18 cellular contexts compared by ENCODE assay signal in genomic region chr3:126558336-126559071, GRCh38. TPM values are rescaled to one million over a fixed set of nuclear protein-coding genes. Genes with fewer than 3 reads are reported as not detected.
DNase-seq lines count a peak whose midpoint lies in the region; ATAC-seq and TF ChIP-seq lines count a peak whose summit lies in the region.
"Had no signal": no experiment of that assay in that cellular context is flagged by ENCODE, and none has a peak within 500 bp of the region (broad histone marks: within the 10 kb centered on the region; RNA-seq: fewer than 3 reads in every experiment).

Gene C3orf22 (minus strand): TSS chr3:126558932. CDS start chr3:126553390, 5,542 bp downstream.

- ATAC-seq in sciatic nerve, result no peak
- ATAC-seq: foreskin keratinocyte, left lung had no signal

- H2BK12ac ChIP-seq in H9 (ENCODE audit: insufficient read length, low read depth, low read length), result no peak within 1 kb of the TSS

- H3K79me1 ChIP-seq in H9 (ENCODE audit: insufficient read depth, low read depth, low read length, poor library complexity, severe bottlenecking), result no peaks in the 10 kb centered on the region

- H3K23ac ChIP-seq in H9 (ENCODE audit: insufficient read length, low read depth, low read length), result no peak within 1 kb of the TSS

- H3T11ph ChIP-seq in H9 (ENCODE audit: low read length), result no peak within 1 kb of the TSS

- no peak within 1 kb of the TSS for H3K4me2 ChIP-seq in H9 (ENCODE audit: insufficient read depth, insufficient read length, low read length)

- H3K4me3 Mint-ChIP-seq in H9, result no peak within 1 kb of the TSS

- no peak within 1 kb of the TSS for H4K8ac ChIP-seq in H9 (replicated peaks; ENCODE audit: insufficient read length, low read depth, low read length)

- TF ChIP-seq CTCF in H9 (conservative IDR thresholded peaks at IDR 0.05), result no peak

- no peaks in the 10 kb centered on the region for H3K9me3 ChIP-seq in H9 (ENCODE audit: control insufficient read depth, low read depth, low read length)

- no peak within 1 kb of the TSS for H3K27ac ChIP-seq in H9 (ENCODE audit: insufficient read length, low read depth, low read length)
- H3K27ac ChIP-seq: cardiac muscle cell, foreskin keratinocyte, left lung had no signal

- no peak within 1 kb of the TSS for H2BK20ac ChIP-seq in H9 (ENCODE audit: low read depth, low read length, poor library complexity, severe bottlenecking)

- no peak within 1 kb of the TSS; a peak in 1 of 7 replicates for H3K27ac Mint-ChIP-seq in H9

- no peaks in the 10 kb centered on the region for H3K27me3 ChIP-seq in H9 (ENCODE audit: insufficient read depth, low read length)
- H3K27me3 ChIP-seq: cardiac muscle cell, left lung had no signal

- H3K79me2 ChIP-seq in H9 (ENCODE audit: insufficient read depth, low read length), result no peaks in the 10 kb centered on the region

- no peaks in the 10 kb centered on the region for H4K20me1 ChIP-seq in H9 (ENCODE audit: control insufficient read depth, insufficient read depth, insufficient read length)

- no peaks in the 10 kb centered on the region for H3K36me3 Mint-ChIP-seq in H9 (ENCODE audit: insufficient read depth in 1 of 3, low read depth in 3 of 3)

- no peak within 1 kb of the TSS for H4K5ac ChIP-seq in H9 (ENCODE audit: insufficient read length, low read depth, low read length)

- no peaks in the 10 kb centered on the region for H3K23me2 ChIP-seq in H9 (ENCODE audit: insufficient read length, low read depth, low read length, poor library complexity, severe bottlenecking)

- H3K4me1 ChIP-seq in H9 (ENCODE audit: insufficient read depth, low read length), result no peaks in the 10 kb centered on the region
- H3K4me1 ChIP-seq: foreskin keratinocyte, left lung had no signal

- no peak within 1 kb of the TSS for H2BK120ac ChIP-seq in H9 (ENCODE audit: low read depth, low read length, poor library complexity, severe bottlenecking)

- H3K4ac ChIP-seq in H9 (ENCODE audit: low read depth, low read length), result no peak within 1 kb of the TSS

- H3K14ac ChIP-seq in H9 (ENCODE audit: insufficient read depth, low read length), result no peak within 1 kb of the TSS

- no peak within 1 kb of the TSS for H4K91ac ChIP-seq in H9 (ENCODE audit: insufficient read length, low read depth, low read length)

- no peak within 1 kb of the TSS for H2BK15ac ChIP-seq in H9 (ENCODE audit: low read depth, low read length)

- WGBS in H9 (ENCODE audit: extremely low coverage, insufficient read length, low lambda C conversion rate), result no CpG with 5 or more reads among the region's 9 CpGs

- no peak within 1 kb of the TSS for H2AK5ac ChIP-seq in H9 (ENCODE audit: insufficient read length, low read length)

- H3K9ac ChIP-seq in H9 (ENCODE audit: extremely low read depth, insufficient read length, low read length), result no peak within 1 kb of the TSS

- intact Hi-C loops in head of caudate nucleus (cut with DNase I) (no loop called here), sciatic nerve (cut with DNase I) (no loop called here)

- peaks cover 0 to 4% of the 10 kb centered on the region in 2 experiments; a peak in 2 of 5 replicates for H3K9me3 Mint-ChIP-seq in H9

- H3K4me1 Mint-ChIP-seq in H9, result peaks cover 3 to 4% of the 10 kb centered on the region in 2 experiments; a peak in 2 of 4 replicates

- no peak within 1 kb of the TSS for H2BK5ac ChIP-seq in H9 (ENCODE audit: insufficient read length, low read length)

- no peak within 1 kb of the TSS for H3K56ac ChIP-seq in H9 (ENCODE audit: insufficient read length, low read depth, low read length)

- DNase-seq in AG20443 (ENCODE audit: low spot score), result peak; percentile 4
- DNase-seq in H9, result peak; percentile 24
- DNase-seq in head of caudate nucleus, result peak in 22 of 42 donors; percentile 0 to 36 (median 4)
- peak; percentile 44 for DNase-seq in sciatic nerve (ENCODE audit: low spot score)
- DNase-seq in NCI-H526 treated with DMSO at 0.1 percent for 48 hours (lab: John Stamatoyannopoulos, UW), result no peak
- DNase-seq in cerebellar cortex (ENCODE audit: low spot score), result no peak
- no peak for DNase-seq in activated CD4-positive, CD25-positive, alpha-beta regulatory T cell (lab: John Stamatoyannopoulos, UW)
- DNase-seq in central memory CD4-positive, alpha-beta T cell, result no peak
- DNase-seq: foreskin keratinocyte; GDM1; Karpas-422; NCI-H1417 treated with DMSO at 0.1 percent for 48 hours; NK-92 treated with Interleukin-12 subunit alpha and Interleukin-12 subunit beta, amount 100 ng/mL, for 24 hours; SHP77 had no signal

- H3K27me3 Mint-ChIP-seq in H9 (ENCODE audit: low read depth), result no peaks in the 10 kb centered on the region; the same call in none of the 2 replicates

- H3K18ac ChIP-seq in H9 (ENCODE audit: insufficient read length, low read depth, low read length), result no peak within 1 kb of the TSS

- H2AFZ ChIP-seq in H9 (ENCODE audit: low read length), result no peak within 1 kb of the TSS

RNA-seq across cellular contexts. Expression of gene C3orf22, which starts in this region (rescaled TPM):
- total RNA-seq in H9 (2021) (not detected in 2 replicates), sciatic nerve (not detected)
- total RNA-seq: cardiac muscle cell; endothelial cell of umbilical vein; foreskin keratinocyte; left lung; T-helper 2 cell treated with Interferon-gamma antibody and Interleukin-4, amounts not matched to agents 100 ng/mL and 5 ng/mL, for 36 hours had no signal

Comparison
In these comparisons a context has a peak if more than half of its experiments do, and no peak if none do; other contexts are left out.
1. Peak in DNase-seq in H9; RNA of the gene not detected or under 1 TPM.
2. Peak in DNase-seq in sciatic nerve; RNA of the gene not detected or under 1 TPM.
3. DNase-seq: peak in AG20443 (single experiment) and head of caudate nucleus (22 of 42); none in NCI-H526 treated with DMSO at 0.1 percent for 48 hours (single experiment), cerebellar cortex (single experiment), activated CD4-positive, CD25-positive, alpha-beta regulatory T cell (0 of 4) and central memory CD4-positive, alpha-beta T cell (single experiment).